1 cellular context compared by ENCODE assay signal in genomic region chr3:39139442-39139841, GRCh38.
TF ChIP-seq lines count a peak whose summit lies in the region.

No MANE protein-coding gene starts in this region.

TF ChIP-seq in HepG2, 621 proteins besides CTCF, POLR2A, EP300 and RAD21:
- TF ChIP-seq POLR2AphosphoS2 (IDR thresholded peaks at IDR 0.05; ENCODE audit: low read depth, low read length) (peak; percentile 36; the same call in 1 of the 2 replicates), SAFB2 (CRISPR knock-in tag; IDR thresholded peaks at IDR 0.05; ENCODE audit: borderline replicate concordance, low read depth) (no peak)
TF ChIP-seq in HepG2: peak in this region for 1.
